ENCODE assay signal across 24 cellular contexts in genomic region chr7:102012941-102013461, GRCh38.
DNase-seq lines count a peak whose midpoint lies in the region; ATAC-seq and TF ChIP-seq lines count a peak whose summit lies in the region.
"Had no signal": no experiment of that assay in that cellular context is flagged by ENCODE, and none has a peak within 500 bp of the region (broad histone marks: within the 10 kb centered on the region; RNA-seq: fewer than 3 reads in every experiment).

No MANE protein-coding gene starts in this region.

- no peak overlapping the region for H2AFZ ChIP-seq in trophoblast cell (ENCODE audit: insufficient read depth, low read length, poor library complexity)

- H3K18ac ChIP-seq in trophoblast cell (ENCODE audit: low read length): no peak overlapping the region

- no peaks in the 10 kb centered on the region for H3K36me3 ChIP-seq in trophoblast cell (ENCODE audit: control insufficient read depth in 1 of 2, insufficient read depth in 2 of 2, low read length in 2 of 2)
- H3K36me3 ChIP-seq: right atrium auricular region had no signal

- no peaks in the 10 kb centered on the region for H3K9me3 ChIP-seq in trophoblast cell (ENCODE audit: insufficient read depth, low read depth, low read length)
- H3K9me3 ChIP-seq: right atrium auricular region had no signal

- no peak overlapping the region for H2BK120ac ChIP-seq in trophoblast cell (ENCODE audit: insufficient read depth, low read length, poor library complexity)

- no peak overlapping the region for H2BK12ac ChIP-seq in trophoblast cell (ENCODE audit: low read length)

- H4K91ac ChIP-seq in trophoblast cell (ENCODE audit: low read depth, low read length): no peak overlapping the region

- H3K27me3 ChIP-seq in trophoblast cell (ENCODE audit: insufficient read depth, low read length): no peaks in the 10 kb centered on the region
- H3K27me3 ChIP-seq: right atrium auricular region had no signal

- peaks cover 10 to 19% of the 10 kb centered on the region in 2 experiments for H3K4me1 ChIP-seq in trophoblast cell (ENCODE audit: control insufficient read depth in 1 of 2, insufficient read depth in 2 of 2, low read length in 2 of 2)
- H3K4me1 ChIP-seq: right atrium auricular region had no signal

- no peak for ATAC-seq in HG03439 (IDR thresholded peaks at IDR 0.05; ENCODE audit: unreplicated experiment)
- ATAC-seq: activated CD4-positive, CD25-positive, alpha-beta regulatory T cell treated with anti-CD3 and anti-CD28 coated beads, Interleukin-2, amount 50 U/mL, for 24 hours; activated T-helper 17 cell treated with anti-CD3 and anti-CD28 coated beads, Interleukin-2, amount 50 U/mL, for 72 hours; stimulated activated effector memory CD8-positive, alpha-beta T cell treated with anti-CD3 and anti-CD28 coated beads, Interleukin-12 subunit alpha, Interleukin-12 subunit beta, amount 100 ng/mL, for 72 hours had no signal

- intact Hi-C loops in activated T-helper 2 cell treated with anti-CD3 and anti-CD28 coated beads, Interferon-gamma antibody, Interleukin-2, Interleukin-4, amounts not matched to agents 10 μg/mL and 5 μg/mL and 100 μg/mL, durations not matched to agents 14 hours and 24 hours and 36 hours (cut with micrococcal nuclease): no loop called here

- no peak overlapping the region for H4K12ac ChIP-seq in trophoblast cell (ENCODE audit: low read depth, low read length)

- no peak overlapping the region for H3K4me3 Mint-ChIP-seq in activated T-helper 2 cell treated with anti-CD3 and anti-CD28 coated beads, Interferon-gamma antibody, Interleukin-2, Interleukin-4, amounts not matched to agents 10 μg/mL and 5 μg/mL and 100 μg/mL, durations not matched to agents 14 hours and 24 hours and 36 hours (ENCODE audit: low read depth)
- H3K4me3 Mint-ChIP-seq: activated T-helper 17 cell treated with anti-CD3 and anti-CD28 coated beads, Interleukin-2, amount 50 U/mL, for 72 hours; memory B cell; stimulated activated effector memory CD8-positive, alpha-beta T cell treated with anti-CD3 and anti-CD28 coated beads, Interleukin-12 subunit alpha, Interleukin-12 subunit beta, amount 100 ng/mL, for 72 hours had no signal

- H3K27ac Mint-ChIP-seq in activated T-helper 2 cell treated with anti-CD3 and anti-CD28 coated beads, Interferon-gamma antibody, Interleukin-2, Interleukin-4, amounts not matched to agents 10 μg/mL and 5 μg/mL and 100 μg/mL, durations not matched to agents 14 hours and 24 hours and 36 hours: no peak overlapping the region
- H3K27ac Mint-ChIP-seq: activated T-helper 17 cell treated with anti-CD3 and anti-CD28 coated beads, Interleukin-2, amount 50 U/mL, for 72 hours; memory B cell; stimulated activated effector memory CD8-positive, alpha-beta T cell treated with anti-CD3 and anti-CD28 coated beads, Interleukin-12 subunit alpha, Interleukin-12 subunit beta, amount 100 ng/mL, for 72 hours had no signal

- no peak overlapping the region for H3K4ac ChIP-seq in trophoblast cell (ENCODE audit: low read depth, low read length)

- H3K4me2 ChIP-seq in trophoblast cell (ENCODE audit: low read length): no peak overlapping the region

- H3K79me2 ChIP-seq in trophoblast cell (ENCODE audit: control insufficient read depth, insufficient read depth, low read length, poor library complexity): no peaks in the 10 kb centered on the region

- H3K9me3 Mint-ChIP-seq in activated T-helper 2 cell treated with anti-CD3 and anti-CD28 coated beads, Interferon-gamma antibody, Interleukin-2, Interleukin-4, amounts not matched to agents 10 μg/mL and 5 μg/mL and 100 μg/mL, durations not matched to agents 14 hours and 24 hours and 36 hours: no peaks in the 10 kb centered on the region
- H3K9me3 Mint-ChIP-seq: activated T-helper 17 cell treated with anti-CD3 and anti-CD28 coated beads, Interleukin-2, amount 50 U/mL, for 72 hours; memory B cell; stimulated activated effector memory CD8-positive, alpha-beta T cell treated with anti-CD3 and anti-CD28 coated beads, Interleukin-12 subunit alpha, Interleukin-12 subunit beta, amount 100 ng/mL, for 72 hours had no signal

- H3K36me3 Mint-ChIP-seq in activated T-helper 2 cell treated with anti-CD3 and anti-CD28 coated beads, Interferon-gamma antibody, Interleukin-2, Interleukin-4, amounts not matched to agents 10 μg/mL and 5 μg/mL and 100 μg/mL, durations not matched to agents 14 hours and 24 hours and 36 hours (ENCODE audit: low read depth): no peaks in the 10 kb centered on the region
- H3K36me3 Mint-ChIP-seq: stimulated activated effector memory CD8-positive, alpha-beta T cell treated with anti-CD3 and anti-CD28 coated beads, Interleukin-12 subunit alpha, Interleukin-12 subunit beta, amount 100 ng/mL, for 72 hours had no signal

- H3K4me1 Mint-ChIP-seq in activated T-helper 2 cell treated with anti-CD3 and anti-CD28 coated beads, Interferon-gamma antibody, Interleukin-2, Interleukin-4, amounts not matched to agents 10 μg/mL and 5 μg/mL and 100 μg/mL, durations not matched to agents 14 hours and 24 hours and 36 hours (ENCODE audit: low read depth): no peaks in the 10 kb centered on the region
- H3K4me1 Mint-ChIP-seq: activated T-helper 17 cell treated with anti-CD3 and anti-CD28 coated beads, Interleukin-2, amount 50 U/mL, for 72 hours; memory B cell; stimulated activated effector memory CD8-positive, alpha-beta T cell treated with anti-CD3 and anti-CD28 coated beads, Interleukin-12 subunit alpha, Interleukin-12 subunit beta, amount 100 ng/mL, for 72 hours had no signal

- peak; percentile 70 for DNase-seq in COLO829 (ENCODE audit: low spot score)
- peak; percentile 50 for DNase-seq in SK-MEL-5 (ENCODE audit: low read depth, low spot score)
- peak; percentile 70 for DNase-seq in fibroblast of pulmonary artery (ENCODE audit: low read depth)
- peak; percentile 73 to 93 for DNase-seq in trophoblast cell
- DNase-seq in activated T-helper 2 cell treated with anti-CD3 and anti-CD28 coated beads, Interferon-gamma antibody, Interleukin-2, Interleukin-4, amounts not matched to agents 10 μg/mL and 5 μg/mL and 100 μg/mL, durations not matched to agents 14 hours and 24 hours and 36 hours (ENCODE audit: low spot score): no peak
- DNase-seq in stimulated activated naive CD4-positive, alpha-beta T cell (lab: John Stamatoyannopoulos, UW): no peak
- no peak for DNase-seq in RPMI8226
- DNase-seq: central memory CD4-positive, alpha-beta T cell; effector CD4-positive, alpha-beta T cell; hippocampal formation; KBM-7; MV-4-11; NCI-H2029 treated with DMSO at 0.1 percent for 48 hours; NCI-H524 treated with DMSO at 0.1 percent for 48 hours; OCI-M1; stimulated activated CD4-positive, alpha-beta T cell treated with anti-CD3 and anti-CD28 coated beads, Interleukin-15, amount 100 ng/mL, for 24 hours; T-helper 9 cell had no signal

- H3K79me1 ChIP-seq in trophoblast cell (ENCODE audit: low read length): peaks cover 2% of the 10 kb centered on the region

- WGBS in trophoblast cell (ENCODE audit: extremely low coverage, insufficient coverage, insufficient read length): no CpG with 5 or more reads among the region's 9 CpGs

- no peak overlapping the region for H2BK5ac ChIP-seq in trophoblast cell (ENCODE audit: low read depth, low read length, poor library complexity)

- no peak overlapping the region for H3K14ac ChIP-seq in trophoblast cell (ENCODE audit: low read length)

- no peak overlapping the region for H2AK5ac ChIP-seq in trophoblast cell (ENCODE audit: low read length)

- no peaks in the 10 kb centered on the region for H3K27me3 Mint-ChIP-seq in activated T-helper 2 cell treated with anti-CD3 and anti-CD28 coated beads, Interferon-gamma antibody, Interleukin-2, Interleukin-4, amounts not matched to agents 10 μg/mL and 5 μg/mL and 100 μg/mL, durations not matched to agents 14 hours and 24 hours and 36 hours (ENCODE audit: low read depth)
- H3K27me3 Mint-ChIP-seq: activated T-helper 17 cell treated with anti-CD3 and anti-CD28 coated beads, Interleukin-2, amount 50 U/mL, for 72 hours; memory B cell had no signal

- no peak for TF ChIP-seq CTCF in fibroblast of pulmonary artery (IDR thresholded peaks at IDR 0.05; ENCODE audit: low read length, missing control alignments)

- H4K8ac ChIP-seq in trophoblast cell (ENCODE audit: low read depth, low read length): no peak overlapping the region

- H3K23ac ChIP-seq in trophoblast cell (ENCODE audit: low read length): no peak overlapping the region

- H3K27ac ChIP-seq in trophoblast cell (ENCODE audit: low read depth, low read length): no peak overlapping the region
- H3K27ac ChIP-seq: HL-60, right atrium auricular region had no signal

- H3K9ac ChIP-seq in trophoblast cell (ENCODE audit: low read length): no peak overlapping the region

- in situ Hi-C loops in SK-MEL-5 (cut with HindIII; ENCODE audit: low pct_unique_long_range_greater_than_20kb, low sequenced_read_pairs): no loop called here

- H3K4me3 ChIP-seq in fibroblast of pulmonary artery (replicated peaks; ENCODE audit: low read depth, low read length) (no peak overlapping the region), trophoblast cell (ENCODE audit: low read depth, low read length) (no peak overlapping the region)
- H3K4me3 ChIP-seq: right atrium auricular region had no signal

Comparison
In these comparisons a context has a peak if more than half of its experiments do, and no peak if none do; other contexts are left out.
1. DNase-seq: peak in COLO829 (single experiment), SK-MEL-5 (single experiment), fibroblast of pulmonary artery (single experiment) and trophoblast cell (2 of 2); none in activated T-helper 2 cell treated with anti-CD3 and anti-CD28 coated beads, Interferon-gamma antibody, Interleukin-2, Interleukin-4, amounts not matched to agents 10 μg/mL and 5 μg/mL and 100 μg/mL, durations not matched to agents 14 hours and 24 hours and 36 hours (single experiment), stimulated activated naive CD4-positive, alpha-beta T cell (0 of 6) and RPMI8226 (single experiment).